ENCODE assay signal across 12 cellular contexts in genomic region chr2:95310211-95310610, GRCh38. TPM values are rescaled to one million over a fixed set of nuclear protein-coding genes. Genes with fewer than 3 reads are reported as not detected.
A peak's percentile ranks its signal among the peaks of the same experiment; 100 is the strongest.
DNase-seq lines count a peak whose midpoint lies in the region; ATAC-seq lines count a peak whose summit lies in the region.
"Had no signal": no experiment of that assay in that cellular context is flagged by ENCODE, and none has a peak within 500 bp of the region (broad histone marks: within the 10 kb centered on the region; RNA-seq: fewer than 3 reads in every experiment).

No MANE protein-coding gene starts in this region.

- peaks cover 33% of the 10 kb centered on the region for H3K27me3 ChIP-seq in BLaER1

- DNase-seq in DMS79 (lab: John Stamatoyannopoulos, UW), result peak; percentile 53
- DNase-seq in left kidney (ENCODE audit: low read depth, low spot score), result peak; percentile 85
- no peak for DNase-seq in substantia nigra (lab: John Stamatoyannopoulos, UW)
- DNase-seq in UCSD-AML1 (lab: John Stamatoyannopoulos, UW; ENCODE audit: unreplicated experiment), result no peak
- DNase-seq in RKO (ENCODE audit: low spot score), result no peak
- DNase-seq: CD8-positive, alpha-beta T cell; COR-L47; DMS153 had no signal

- no peak overlapping the region for H3K9ac ChIP-seq in BLaER1
- H3K9ac ChIP-seq: GM23248 had no signal

- no peak overlapping the region for H3K27ac ChIP-seq in BLaER1
- H3K27ac ChIP-seq in substantia nigra (ENCODE audit: low read depth, low read length, poor library complexity, severe bottlenecking), result peak overlapping the region; percentile 95
- H3K27ac ChIP-seq: GM23248 had no signal

- ATAC-seq in esophagus mucosa, result no peak
- ATAC-seq: CD8-positive, alpha-beta T cell had no signal

- no peaks in the 10 kb centered on the region for H3K36me3 ChIP-seq in BLaER1

- H3K4me3 ChIP-seq in BLaER1, result no peak overlapping the region
- H3K4me3 ChIP-seq: GM23248 had no signal

- peaks cover 66% of the 10 kb centered on the region for H4K20me1 ChIP-seq in BLaER1

- H3K9me3 ChIP-seq in BLaER1, result no peaks in the 10 kb centered on the region

- H3K4me1 ChIP-seq in BLaER1, result peaks cover 18% of the 10 kb centered on the region

- peak overlapping the region; percentile 82 for H3K4me2 ChIP-seq in BLaER1

RNA-seq across cellular contexts. Expression of gene KCNIP3, which starts 13.1 kb away (rescaled TPM):
- 0.96 TPM for total RNA-seq in esophagus mucosa
- total RNA-seq: B cell; CD8-positive, alpha-beta T cell had no signal

RNA-seq across cellular contexts. Expression of gene PROM2, which starts 36.0 kb away (rescaled TPM):
- total RNA-seq in esophagus mucosa, result 100 TPM

Comparison
In these comparisons a context has a peak if more than half of its experiments do, and no peak if none do; other contexts are left out.
1. DNase-seq: peak in DMS79 (single experiment) and left kidney (single experiment); none in substantia nigra (0 of 49), UCSD-AML1 (single experiment) and RKO (single experiment).